Comparison of ENCODE assay signal across 1 cellular context in the genomic region with DNA sequence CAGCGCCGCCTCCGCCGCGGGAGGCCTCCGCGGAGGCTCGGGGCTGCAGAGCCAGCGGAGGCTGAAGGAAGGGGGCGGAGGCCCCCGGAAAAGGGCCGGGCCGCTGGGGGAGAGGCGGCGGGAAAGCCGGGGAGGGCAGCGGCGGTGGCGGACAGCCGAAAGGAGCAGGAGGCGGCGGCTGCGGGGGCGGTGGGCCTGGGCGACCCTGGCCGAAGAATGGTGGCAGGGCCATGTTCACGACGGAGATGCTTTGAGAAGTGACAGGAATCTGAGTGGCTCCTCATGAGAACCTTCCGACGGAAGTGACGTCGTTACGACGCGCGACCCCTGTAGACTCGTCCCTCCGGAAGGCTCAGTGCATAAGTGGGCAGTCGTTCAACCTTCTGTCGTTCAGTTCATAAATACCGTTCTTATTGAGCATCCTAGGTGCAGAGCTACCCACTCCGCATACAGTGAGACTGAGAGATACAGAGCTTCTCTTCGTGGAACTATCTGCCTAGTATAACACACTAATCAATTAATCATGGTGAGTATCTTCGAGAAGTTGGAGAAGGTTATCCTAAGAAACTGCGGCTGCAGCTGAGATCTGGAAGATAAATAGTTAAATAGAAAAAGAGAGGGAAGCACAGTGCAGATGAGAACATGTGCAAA.
TF ChIP-seq lines count a peak whose summit lies in the region.

A gene with protein sequence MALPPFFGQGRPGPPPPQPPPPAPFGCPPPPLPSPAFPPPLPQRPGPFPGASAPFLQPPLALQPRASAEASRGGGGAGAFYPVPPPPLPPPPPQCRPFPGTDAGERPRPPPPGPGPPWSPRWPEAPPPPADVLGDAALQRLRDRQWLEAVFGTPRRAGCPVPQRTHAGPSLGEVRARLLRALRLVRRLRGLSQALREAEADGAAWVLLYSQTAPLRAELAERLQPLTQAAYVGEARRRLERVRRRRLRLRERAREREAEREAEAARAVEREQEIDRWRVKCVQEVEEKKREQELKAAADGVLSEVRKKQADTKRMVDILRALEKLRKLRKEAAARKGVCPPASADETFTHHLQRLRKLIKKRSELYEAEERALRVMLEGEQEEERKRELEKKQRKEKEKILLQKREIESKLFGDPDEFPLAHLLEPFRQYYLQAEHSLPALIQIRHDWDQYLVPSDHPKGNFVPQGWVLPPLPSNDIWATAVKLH (minus strand): TSS at position 259 of the 651 bp plus-strand sequence. CDS start 27 bp downstream, at position 232.

TF ChIP-seq in SK-N-SH, 30 proteins besides CTCF, POLR2A, EP300 and RAD21 (continued from another document):
- TF ChIP-seq, protein P1, sequence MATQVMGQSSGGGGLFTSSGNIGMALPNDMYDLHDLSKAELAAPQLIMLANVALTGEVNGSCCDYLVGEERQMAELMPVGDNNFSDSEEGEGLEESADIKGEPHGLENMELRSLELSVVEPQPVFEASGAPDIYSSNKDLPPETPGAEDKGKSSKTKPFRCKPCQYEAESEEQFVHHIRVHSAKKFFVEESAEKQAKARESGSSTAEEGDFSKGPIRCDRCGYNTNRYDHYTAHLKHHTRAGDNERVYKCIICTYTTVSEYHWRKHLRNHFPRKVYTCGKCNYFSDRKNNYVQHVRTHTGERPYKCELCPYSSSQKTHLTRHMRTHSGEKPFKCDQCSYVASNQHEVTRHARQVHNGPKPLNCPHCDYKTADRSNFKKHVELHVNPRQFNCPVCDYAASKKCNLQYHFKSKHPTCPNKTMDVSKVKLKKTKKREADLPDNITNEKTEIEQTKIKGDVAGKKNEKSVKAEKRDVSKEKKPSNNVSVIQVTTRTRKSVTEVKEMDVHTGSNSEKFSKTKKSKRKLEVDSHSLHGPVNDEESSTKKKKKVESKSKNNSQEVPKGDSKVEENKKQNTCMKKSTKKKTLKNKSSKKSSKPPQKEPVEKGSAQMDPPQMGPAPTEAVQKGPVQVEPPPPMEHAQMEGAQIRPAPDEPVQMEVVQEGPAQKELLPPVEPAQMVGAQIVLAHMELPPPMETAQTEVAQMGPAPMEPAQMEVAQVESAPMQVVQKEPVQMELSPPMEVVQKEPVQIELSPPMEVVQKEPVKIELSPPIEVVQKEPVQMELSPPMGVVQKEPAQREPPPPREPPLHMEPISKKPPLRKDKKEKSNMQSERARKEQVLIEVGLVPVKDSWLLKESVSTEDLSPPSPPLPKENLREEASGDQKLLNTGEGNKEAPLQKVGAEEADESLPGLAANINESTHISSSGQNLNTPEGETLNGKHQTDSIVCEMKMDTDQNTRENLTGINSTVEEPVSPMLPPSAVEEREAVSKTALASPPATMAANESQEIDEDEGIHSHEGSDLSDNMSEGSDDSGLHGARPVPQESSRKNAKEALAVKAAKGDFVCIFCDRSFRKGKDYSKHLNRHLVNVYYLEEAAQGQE (IDR thresholded peaks at IDR 0.05; ENCODE audit: low read depth, low read length), result peak; percentile 12; the same call in 1 of the 2 replicates
TF ChIP-seq in SK-N-SH: peak in this region for 10.
